8 cellular contexts compared by ENCODE assay signal in genomic region chr7:112391841-112392286, GRCh38. TPM values are rescaled to one million over a fixed set of nuclear protein-coding genes. Genes with fewer than 3 reads are reported as not detected.
DNase-seq lines count a peak whose midpoint lies in the region; ATAC-seq and TF ChIP-seq lines count a peak whose summit lies in the region.
"Not testable (repeated sequence)": the region's sequence is repeated elsewhere in the genome, so short reads cannot be mapped to it uniquely, and the experiment has no call there.

No MANE protein-coding gene starts in this region.

- DNase-seq in DMS153 treated with DMSO at 0.1 percent for 48 hours (lab: John Stamatoyannopoulos, UW; ENCODE audit: unreplicated experiment): peak; percentile 21
- DNase-seq in H9: peak; percentile 66
- peak; percentile 86 for DNase-seq in NCI-H1092 treated with DMSO at 0.1 percent for 48 hours (lab: John Stamatoyannopoulos, UW)
- DNase-seq in SK-N-MC (ENCODE audit: low read depth, low spot score): not testable (repeated sequence)
- peak; percentile 44 to 67 (median 50) for DNase-seq in activated naive CD4-positive, alpha-beta T cell (lab: John Stamatoyannopoulos, UW)
- peak; percentile 29 to 51 for DNase-seq in foreskin keratinocyte
- DNase-seq in nephron progenitor cell: peak; percentile 72

- H3K4me3 ChIP-seq in SK-N-MC: peak overlapping the region; percentile 84

- H4K20me1 ChIP-seq in H9 (ENCODE audit: control insufficient read depth, insufficient read depth, insufficient read length): not testable (repeated sequence)

- not testable (repeated sequence) for H3K79me1 ChIP-seq in H9 (ENCODE audit: insufficient read depth, low read depth, low read length, poor library complexity, severe bottlenecking)

- H2BK15ac ChIP-seq in H9 (ENCODE audit: low read depth, low read length): not testable (repeated sequence)

- peak overlapping the region; percentile 52 for H3K4me2 ChIP-seq in H9 (ENCODE audit: insufficient read depth, insufficient read length, low read length)

- ATAC-seq in foreskin keratinocyte: peak; percentile 82
- ATAC-seq in stimulated activated memory B cell treated with anti-CD40 and anti-IgM and Interleukin-4, amounts not matched to agents 10 μg/mL and 1 μg/mL and 100 μg/mL, for 72 hours: peak; percentile 76

- not testable (repeated sequence) for H4K91ac ChIP-seq in H9 (ENCODE audit: insufficient read length, low read depth, low read length)

- H3K27ac ChIP-seq in H9 (ENCODE audit: insufficient read length, low read depth, low read length): not testable (repeated sequence)
- H3K27ac ChIP-seq in SK-N-MC: peak overlapping the region; percentile 64
- peak overlapping the region; percentile 13 for H3K27ac ChIP-seq in foreskin keratinocyte

- H3K23ac ChIP-seq in H9 (ENCODE audit: insufficient read length, low read depth, low read length): not testable (repeated sequence)

- peak overlapping the region; percentile 88; the same call in 1 of the 2 replicates for H3K14ac ChIP-seq in H9 (ENCODE audit: insufficient read depth, low read length)

- H3K4ac ChIP-seq in H9 (ENCODE audit: low read depth, low read length): not testable (repeated sequence)

- not testable (repeated sequence) for H3K56ac ChIP-seq in H9 (ENCODE audit: insufficient read length, low read depth, low read length)

- not testable (repeated sequence) for H2AFZ ChIP-seq in H9 (ENCODE audit: low read length)

- peak overlapping the region; percentile 66 for H3K9ac ChIP-seq in H9 (ENCODE audit: extremely low read depth, insufficient read length, low read length)
- peak overlapping the region; percentile 91 for H3K9ac ChIP-seq in SK-N-MC (ENCODE audit: insufficient read length)

- not testable (repeated sequence) for H2AK5ac ChIP-seq in H9 (ENCODE audit: insufficient read length, low read length)

- not testable (repeated sequence) for H3K27me3 ChIP-seq in H9 (ENCODE audit: insufficient read depth, low read length)
- peaks cover 14% of the 10 kb centered on the region for H3K27me3 ChIP-seq in foreskin keratinocyte

- H4K5ac ChIP-seq in H9 (ENCODE audit: insufficient read length, low read depth, low read length): not testable (repeated sequence)

- H3K36me3 ChIP-seq in SK-N-MC (ENCODE audit: insufficient read depth, low read length): not testable (repeated sequence)

- not testable (repeated sequence) for H3K4me1 Mint-ChIP-seq in H9
- H3K4me1 Mint-ChIP-seq in nephron progenitor cell: peaks cover 15% of the 10 kb centered on the region
- peaks cover 17% of the 10 kb centered on the region for H3K4me1 Mint-ChIP-seq in stimulated activated memory B cell treated with anti-CD40 and anti-IgM and Interleukin-4, amounts not matched to agents 10 μg/mL and 1 μg/mL and 100 μg/mL, for 72 hours

- TF ChIP-seq CTCF in H9 (conservative IDR thresholded peaks at IDR 0.05); foreskin keratinocyte (conservative IDR thresholded peaks at IDR 0.05); nephron progenitor cell (IDR thresholded peaks at IDR 0.05): not testable (repeated sequence)

- not testable (repeated sequence) for H3K4me1 ChIP-seq in H9 (ENCODE audit: insufficient read depth, low read length); foreskin keratinocyte

- not testable (repeated sequence) for H3K27me3 Mint-ChIP-seq in H9 (ENCODE audit: low read depth); stimulated activated memory B cell treated with anti-CD40 and anti-IgM and Interleukin-4, amounts not matched to agents 10 μg/mL and 1 μg/mL and 100 μg/mL, for 72 hours
- peaks cover 12% of the 10 kb centered on the region for H3K27me3 Mint-ChIP-seq in nephron progenitor cell (ENCODE audit: low read depth, poor library complexity)

- not testable (repeated sequence) for H3K9me3 ChIP-seq in H9 (ENCODE audit: control insufficient read depth, low read depth, low read length); SK-N-MC (ENCODE audit: low read depth, low read length)

- not testable (repeated sequence) for H2BK20ac ChIP-seq in H9 (ENCODE audit: low read depth, low read length, poor library complexity, severe bottlenecking)

- peak overlapping the region; percentile 49 to 61 (median 59); a peak in 4 of 7 replicates for H3K27ac Mint-ChIP-seq in H9
- not testable (repeated sequence) for H3K27ac Mint-ChIP-seq in nephron progenitor cell
- H3K27ac Mint-ChIP-seq in stimulated activated memory B cell treated with anti-CD40 and anti-IgM and Interleukin-4, amounts not matched to agents 10 μg/mL and 1 μg/mL and 100 μg/mL, for 72 hours: peak overlapping the region; percentile 95

- not testable (repeated sequence) for H2BK120ac ChIP-seq in H9 (ENCODE audit: low read depth, low read length, poor library complexity, severe bottlenecking)

- H3K36me3 Mint-ChIP-seq in H9 (ENCODE audit: insufficient read depth in 1 of 3, low read depth in 3 of 3); nephron progenitor cell (ENCODE audit: low read depth); stimulated activated memory B cell treated with anti-CD40 and anti-IgM and Interleukin-4, amounts not matched to agents 10 μg/mL and 1 μg/mL and 100 μg/mL, for 72 hours: not testable (repeated sequence)

- H2BK5ac ChIP-seq in H9 (ENCODE audit: insufficient read length, low read length): not testable (repeated sequence)

- H3K4me3 Mint-ChIP-seq in H9 (peak overlapping the region; percentile 63 to 77), nephron progenitor cell (peak overlapping the region; percentile 87)
- H3K4me3 Mint-ChIP-seq in stimulated activated memory B cell treated with anti-CD40 and anti-IgM and Interleukin-4, amounts not matched to agents 10 μg/mL and 1 μg/mL and 100 μg/mL, for 72 hours: peak overlapping the region; percentile 92

- not testable (repeated sequence) for H2BK12ac ChIP-seq in H9 (ENCODE audit: insufficient read length, low read depth, low read length)

- H3T11ph ChIP-seq in H9 (ENCODE audit: low read length): not testable (repeated sequence)

- not testable (repeated sequence) for H3K23me2 ChIP-seq in H9 (ENCODE audit: insufficient read length, low read depth, low read length, poor library complexity, severe bottlenecking)

- H3K9me3 Mint-ChIP-seq in H9; nephron progenitor cell; stimulated activated memory B cell treated with anti-CD40 and anti-IgM and Interleukin-4, amounts not matched to agents 10 μg/mL and 1 μg/mL and 100 μg/mL, for 72 hours: not testable (repeated sequence)

- no CpG with 5 or more reads among the region's 37 CpGs for WGBS in H9 (ENCODE audit: extremely low coverage, insufficient read length, low lambda C conversion rate)

- not testable (repeated sequence) for H3K18ac ChIP-seq in H9 (ENCODE audit: insufficient read length, low read depth, low read length)

- not testable (repeated sequence) for H3K79me2 ChIP-seq in H9 (ENCODE audit: insufficient read depth, low read length)

- H4K8ac ChIP-seq in H9 (replicated peaks; ENCODE audit: insufficient read length, low read depth, low read length): not testable (repeated sequence)

RNA-seq across cellular contexts. Expression of gene IFRD1, which starts 58.4 kb away (rescaled TPM):
- 60.6 and 67.8 TPM in 2 replicates for total RNA-seq in H9 (2021)
- 27.8 and 29.1 TPM in 2 replicates for total RNA-seq in foreskin keratinocyte
- 14.9 and 18.8 TPM in 2 replicates for polyA plus RNA-seq in foreskin keratinocyte
